ENCODE assay signal across 11 cellular contexts in genomic region chr2:105325389-105325963, GRCh38. TPM values are rescaled to one million over a fixed set of nuclear protein-coding genes. Genes with fewer than 3 reads are reported as not detected.
DNase-seq lines count a peak whose midpoint lies in the region; ATAC-seq and TF ChIP-seq lines count a peak whose summit lies in the region.
"Had no signal": no experiment of that assay in that cellular context is flagged by ENCODE, and none has a peak within 500 bp of the region (broad histone marks: within the 10 kb centered on the region; RNA-seq: fewer than 3 reads in every experiment).

No MANE protein-coding gene starts in this region.

- no peaks in the 10 kb centered on the region for H4K20me1 ChIP-seq in mammary epithelial cell (ENCODE audit: insufficient read depth, low read length)

- no peaks in the 10 kb centered on the region for H3K27me3 Mint-ChIP-seq in CD4-positive, CD25-positive, alpha-beta regulatory T cell
- no peaks in the 10 kb centered on the region for H3K27me3 Mint-ChIP-seq in activated T-cell treated with anti-CD3 and anti-CD28 coated beads, Interleukin-2, amount 50 U/mL, for 72 hours (ENCODE audit: low read depth)

- TF ChIP-seq CTCF in mammary epithelial cell (conservative IDR thresholded peaks at IDR 0.05 in 1 of 2, IDR thresholded peaks at IDR 0.05 in 1 of 2; ENCODE audit: extremely low read depth in 1 of 2, insufficient read depth in 1 of 2, low read depth in 1 of 2, low read length in 2 of 2), result no peak

- intact Hi-C loops in mammary epithelial cell (cut with micrococcal nuclease), result no loop called here

- no TSS peak for BruUV-seq in mammary epithelial cell (replicated peaks; lab: Mats Ljungman, UMichigan)

- peaks cover 26 to 73% (median 46%) of the 10 kb centered on the region in 4 donors for H3K4me1 Mint-ChIP-seq in CD4-positive, CD25-positive, alpha-beta regulatory T cell
- peaks cover 71% of the 10 kb centered on the region for H3K4me1 Mint-ChIP-seq in activated T-cell treated with anti-CD3 and anti-CD28 coated beads, Interleukin-2, amount 50 U/mL, for 72 hours (ENCODE audit: low read depth)

- no peak overlapping the region for H3K4me3 ChIP-seq in CD4-positive, CD25-positive, alpha-beta regulatory T cell (ENCODE audit: low read depth, low read length)
- H3K4me3 ChIP-seq in mammary epithelial cell (replicated peaks in 1 of 3; ENCODE audit: insufficient read depth in 1 of 3, low read depth in 2 of 3, low read length in 3 of 3), result no peak overlapping the region
- H3K4me3 ChIP-seq in mesodermal cell (ENCODE audit: extremely low read depth, insufficient read depth, low read length, poor library complexity, severe bottlenecking), result no peak overlapping the region

- H2AFZ ChIP-seq in mammary epithelial cell (ENCODE audit: low read depth, low read length), result peak overlapping the region; percentile 66

- no peak overlapping the region for H3K27ac ChIP-seq in CD4-positive, CD25-positive, alpha-beta regulatory T cell (ENCODE audit: insufficient read depth, low read length, poor library complexity, severe bottlenecking)
- peak overlapping the region; percentile 95 for H3K27ac ChIP-seq in mammary epithelial cell (ENCODE audit: insufficient read depth, low read depth, low read length)
- H3K27ac ChIP-seq in mesodermal cell (ENCODE audit: low read depth, low read length, severe bottlenecking), result peak overlapping the region; percentile 89

- in situ Hi-C loops in KBM-7 (cut with MboI; ENCODE audit: low pct_unique_long_range_greater_than_20kb, low sequenced_read_pairs) (no loop called here), mammary epithelial cell (cut with MboI; ENCODE audit: low sequenced_read_pairs in 2 of 2) (no loop called here)

- H3K9me3 ChIP-seq in CD4-positive, CD25-positive, alpha-beta regulatory T cell (ENCODE audit: control insufficient read depth in 2 of 2, low read length in 2 of 2), result no peaks in the 10 kb centered on the region
- H3K9me3 ChIP-seq in mammary epithelial cell (replicated peaks; ENCODE audit: insufficient read depth, low read length), result no peaks in the 10 kb centered on the region
- no peaks in the 10 kb centered on the region for H3K9me3 ChIP-seq in mesodermal cell (ENCODE audit: control insufficient read depth, low read length)

- no peak overlapping the region for H3K9ac ChIP-seq in mammary epithelial cell (ENCODE audit: insufficient read depth, low read length)

- no peaks in the 10 kb centered on the region for H3K9me3 Mint-ChIP-seq in CD4-positive, CD25-positive, alpha-beta regulatory T cell
- H3K9me3 Mint-ChIP-seq in activated T-cell treated with anti-CD3 and anti-CD28 coated beads, Interleukin-2, amount 50 U/mL, for 72 hours, result no peaks in the 10 kb centered on the region

- no peak for DNase-seq in CD4-positive, CD25-positive, alpha-beta regulatory T cell
- DNase-seq in KBM-7 (peak; percentile 67), mammary epithelial cell (no peak), NCI-H1694 (lab: John Stamatoyannopoulos, UW) (no peak)
- no peak for DNase-seq in activated T-cell treated with anti-CD3 and anti-CD28 coated beads, Interleukin-2, amount 50 U/mL, for 72 hours
- DNase-seq: left ventricle myocardium superior, NCI-H1092 treated with DMSO at 0.1 percent for 48 hours, NCI-H774 had no signal

- H3K27ac Mint-ChIP-seq in CD4-positive, CD25-positive, alpha-beta regulatory T cell, result peak overlapping the region; percentile 31 to 40 (median 37)
- no peak overlapping the region for H3K27ac Mint-ChIP-seq in activated T-cell treated with anti-CD3 and anti-CD28 coated beads, Interleukin-2, amount 50 U/mL, for 72 hours

- 62% methylated on average over 3 of the region's 3 CpGs for WGBS in mammary epithelial cell (ENCODE audit: low coverage, missing lambda C conversion rate)
- WGBS in mesodermal cell (ENCODE audit: insufficient coverage in 2 of 2), 2 experiments, result 56 to 92% methylated on average over 1 to 3 of the region's 3 CpGs

- H3K36me3 Mint-ChIP-seq in CD4-positive, CD25-positive, alpha-beta regulatory T cell, result peaks cover 17% of the 10 kb centered on the region
- peaks cover 0 to 2% of the 10 kb centered on the region in 2 donors for H3K36me3 Mint-ChIP-seq in activated T-cell treated with anti-CD3 and anti-CD28 coated beads, Interleukin-2, amount 50 U/mL, for 72 hours (ENCODE audit: insufficient read depth in 2 of 2)

- peak overlapping the region in 1 of 4 donors; percentile 30 for H3K4me3 Mint-ChIP-seq in CD4-positive, CD25-positive, alpha-beta regulatory T cell
- no peak overlapping the region for H3K4me3 Mint-ChIP-seq in activated T-cell treated with anti-CD3 and anti-CD28 coated beads, Interleukin-2, amount 50 U/mL, for 72 hours

- peaks cover 21% of the 10 kb centered on the region for H3K4me1 ChIP-seq in CD4-positive, CD25-positive, alpha-beta regulatory T cell (ENCODE audit: control insufficient read depth, insufficient read depth, low read length, poor library complexity, severe bottlenecking)
- H3K4me1 ChIP-seq in mammary epithelial cell (ENCODE audit: insufficient read depth, low read length), result peaks cover 57% of the 10 kb centered on the region
- peaks cover 36% of the 10 kb centered on the region for H3K4me1 ChIP-seq in mesodermal cell (ENCODE audit: control insufficient read depth, insufficient read depth, low read length, poor library complexity, severe bottlenecking)

- H3K36me3 ChIP-seq in CD4-positive, CD25-positive, alpha-beta regulatory T cell (ENCODE audit: control insufficient read depth, insufficient read depth, low read length), result peaks cover 10% of the 10 kb centered on the region
- H3K36me3 ChIP-seq in mammary epithelial cell (ENCODE audit: insufficient read depth, low read length) (peaks cover 1% of the 10 kb centered on the region), mesodermal cell (ENCODE audit: control insufficient read depth, insufficient read depth, low read length) (no peaks in the 10 kb centered on the region)

- no peak for ATAC-seq in CD4-positive, CD25-positive, alpha-beta regulatory T cell (ENCODE audit: low read depth in 2 of 2)
- ATAC-seq in esophagus mucosa (no peak), GM21447 (IDR thresholded peaks at IDR 0.05; ENCODE audit: unreplicated experiment) (no peak)
- ATAC-seq in activated T-cell treated with anti-CD3 and anti-CD28 coated beads, Interleukin-2, amount 50 U/mL, for 72 hours (replicated peaks in 1 of 2), result no peak
- ATAC-seq: left ventricle myocardium superior had no signal

- peak overlapping the region; percentile 64 for H3K4me2 ChIP-seq in mammary epithelial cell (ENCODE audit: insufficient read depth, low read depth, low read length)

- peaks cover 80% of the 10 kb centered on the region for H3K79me2 ChIP-seq in mammary epithelial cell (ENCODE audit: insufficient read depth, low read length)

- dilution Hi-C loops in mammary epithelial cell (cut with HindIII; ENCODE audit: low sequenced_read_pairs), result no loop called here

- H3K27me3 ChIP-seq in CD4-positive, CD25-positive, alpha-beta regulatory T cell (ENCODE audit: control insufficient read depth, insufficient read depth, low read length), result no peaks in the 10 kb centered on the region
- H3K27me3 ChIP-seq in mammary epithelial cell (ENCODE audit: insufficient read depth, low read length), result no peaks in the 10 kb centered on the region

- CTCF ChIA-PET in mammary epithelial cell (lab: Charles Lee; ENCODE audit: low non-redundant PET), result interaction anchor here (1.0 kb wide), 1 partner anchor 31 kb away, joined by 3 read pairs; no protein-coding TSS in a partner anchor

RNA-seq across cellular contexts. Expression of gene TGFBRAP1, which starts 4.1 kb away (rescaled TPM):
- total RNA-seq in CD4-positive, CD25-positive, alpha-beta regulatory T cell, result 21.0 TPM
- 10 to 100 TPM; 13.9 to 20.0 (median 16.5) TPM for polyA plus RNA-seq in CD4-positive, CD25-positive, alpha-beta regulatory T cell
- total RNA-seq in mammary epithelial cell (10 to 100 TPM; 24.6 to 44.8 TPM), esophagus mucosa (11.4 TPM)
- 9.8 TPM for polyA plus RNA-seq in mammary epithelial cell
- polyA minus RNA-seq in mammary epithelial cell, result 19.2 TPM
- polyA plus RNA-seq in mesodermal cell (2013, experiment 1 of 2), result 9.5 TPM
- polyA plus RNA-seq in mesodermal cell (2013, experiment 2 of 2), result 8.0 TPM
- 10 to 100 TPM; 13.8 to 21.5 TPM for total RNA-seq in activated T-cell treated with anti-CD3 and anti-CD28 coated beads, Interleukin-2, amount 50 U/mL, for 72 hours

RNA-seq across cellular contexts. Expression of gene C2orf49, which starts 11.9 kb away (rescaled TPM):
- 19.5 TPM for total RNA-seq in CD4-positive, CD25-positive, alpha-beta regulatory T cell
- 10 to 100 TPM; 11.0 to 13.4 (median 11.4) TPM for polyA plus RNA-seq in CD4-positive, CD25-positive, alpha-beta regulatory T cell
- total RNA-seq in mammary epithelial cell (10 to 100 TPM; 16.5 TPM), esophagus mucosa (9.4 TPM)
- 8.7 TPM for polyA plus RNA-seq in mammary epithelial cell
- 8.0 TPM for polyA minus RNA-seq in mammary epithelial cell
- 19.5 TPM for polyA plus RNA-seq in mesodermal cell (2013, experiment 1 of 2)
- polyA plus RNA-seq in mesodermal cell (2013, experiment 2 of 2), result 24.8 TPM
- total RNA-seq in activated T-cell treated with anti-CD3 and anti-CD28 coated beads, Interleukin-2, amount 50 U/mL, for 72 hours, result 10 to 100 TPM; 15.9 to 18.9 TPM
